In genomic region chr2:7009207-7009911, GRCh38 we compare ENCODE assay signal across 14 cellular contexts.
DNase-seq lines count a peak whose midpoint lies in the region; ATAC-seq and TF ChIP-seq lines count a peak whose summit lies in the region.
"Had no signal": no experiment of that assay in that cellular context is flagged by ENCODE, and none has a peak within 500 bp of the region (broad histone marks: within the 10 kb centered on the region; RNA-seq: fewer than 3 reads in every experiment).

No MANE protein-coding gene starts in this region.

- no peak for ATAC-seq in HG03521 (IDR thresholded peaks at IDR 0.05; ENCODE audit: unreplicated experiment)

- peak overlapping the region; percentile 97 for H3K27ac ChIP-seq in substantia nigra (ENCODE audit: low read depth, low read length, poor library complexity, severe bottlenecking)

- H3K27ac Mint-ChIP-seq in activated naive CD4-positive, alpha-beta T cell treated with anti-CD3 and anti-CD28 coated beads, Interleukin-2, amount 50 U/mL, for 24 hours: peak overlapping the region; percentile 53
- H3K27ac Mint-ChIP-seq in brain: peak overlapping the region in 4 of 5 experiments; percentile 52 to 95 (median 84)
- peak overlapping the region; percentile 88 for H3K27ac Mint-ChIP-seq in mesothelial cell of epicardium

- DNase-seq in activated naive CD4-positive, alpha-beta T cell treated with anti-CD3 and anti-CD28 coated beads, Interleukin-2, amount 50 U/mL, for 16 hours: no peak
- no peak for DNase-seq in mesothelial cell of epicardium (ENCODE audit: low spot score in 2 of 2, unreplicated experiment in 2 of 2)
- DNase-seq in substantia nigra (lab: John Stamatoyannopoulos, UW): no peak
- no peak for DNase-seq in Kasumi-1 (lab: John Stamatoyannopoulos, UW)
- DNase-seq in NCI-H226: no peak
- DNase-seq: aorta, DMS153, NCI-H1694 treated with DMSO at 0.1 percent for 48 hours, NCI-H774, SIG-M5, trophoblast cell had no signal

- no peaks in the 10 kb centered on the region for H3K36me3 Mint-ChIP-seq in activated naive CD4-positive, alpha-beta T cell treated with anti-CD3 and anti-CD28 coated beads, Interleukin-2, amount 50 U/mL, for 24 hours
- peaks cover 14% of the 10 kb centered on the region for H3K36me3 Mint-ChIP-seq in brain
- peaks cover 15% of the 10 kb centered on the region for H3K36me3 Mint-ChIP-seq in mesothelial cell of epicardium

- TF ChIP-seq CTCF in brain (conservative IDR thresholded peaks at IDR 0.05) (no peak), mesothelial cell of epicardium (IDR thresholded peaks at IDR 0.05; ENCODE audit: unreplicated experiment) (no peak)

- H3K4me3 Mint-ChIP-seq in activated naive CD4-positive, alpha-beta T cell treated with anti-CD3 and anti-CD28 coated beads, Interleukin-2, amount 50 U/mL, for 24 hours: no peak overlapping the region
- no peak overlapping the region for H3K4me3 Mint-ChIP-seq in brain
- no peak overlapping the region for H3K4me3 Mint-ChIP-seq in mesothelial cell of epicardium

- no peaks in the 10 kb centered on the region for H3K27me3 Mint-ChIP-seq in activated naive CD4-positive, alpha-beta T cell treated with anti-CD3 and anti-CD28 coated beads, Interleukin-2, amount 50 U/mL, for 24 hours
- no peaks in the 10 kb centered on the region for H3K27me3 Mint-ChIP-seq in brain
- H3K27me3 Mint-ChIP-seq in mesothelial cell of epicardium (ENCODE audit: low read depth): no peaks in the 10 kb centered on the region

- peaks cover 58% of the 10 kb centered on the region for H3K4me1 Mint-ChIP-seq in activated naive CD4-positive, alpha-beta T cell treated with anti-CD3 and anti-CD28 coated beads, Interleukin-2, amount 50 U/mL, for 24 hours
- peaks cover 86% of the 10 kb centered on the region for H3K4me1 Mint-ChIP-seq in brain
- H3K4me1 Mint-ChIP-seq in mesothelial cell of epicardium: peaks cover 74% of the 10 kb centered on the region

- no peaks in the 10 kb centered on the region for H3K9me3 Mint-ChIP-seq in activated naive CD4-positive, alpha-beta T cell treated with anti-CD3 and anti-CD28 coated beads, Interleukin-2, amount 50 U/mL, for 24 hours
- H3K9me3 Mint-ChIP-seq in brain (no peaks in the 10 kb centered on the region), mesothelial cell of epicardium (no peaks in the 10 kb centered on the region)
